Comparison of ENCODE assay signal across 7 cellular contexts in genomic region chr3:72722930-72723726, GRCh38.
DNase-seq lines count a peak whose midpoint lies in the region; ATAC-seq, FAIRE-seq and TF ChIP-seq lines count a peak whose summit lies in the region.

No MANE protein-coding gene starts in this region.

- H3K36me3 ChIP-seq in bronchial epithelial cell (ENCODE audit: control insufficient read depth, insufficient read depth, low read length) (no peaks in the 10 kb centered on the region), osteoblast (ENCODE audit: insufficient read depth, low read length) (no peaks in the 10 kb centered on the region)

- H3K4me3 ChIP-seq in bronchial epithelial cell (ENCODE audit: low read depth, low read length), result no peak overlapping the region
- H3K4me3 ChIP-seq in osteoblast (ENCODE audit: insufficient read depth, low read length), result no peak overlapping the region

- no peak overlapping the region for H2AFZ ChIP-seq in osteoblast (ENCODE audit: low read length)

- H3K27ac ChIP-seq in osteoblast (ENCODE audit: low read depth, low read length), result peak overlapping the region; percentile 31

- peak overlapping the region; percentile 47 for H3K4me2 ChIP-seq in osteoblast (ENCODE audit: insufficient read depth, low read length)

- no peaks in the 10 kb centered on the region for H4K20me1 ChIP-seq in osteoblast (ENCODE audit: insufficient read depth, low read length)

- no peaks in the 10 kb centered on the region for H3K9me3 ChIP-seq in osteoblast (ENCODE audit: low read depth, low read length)

- H3K27me3 ChIP-seq in bronchial epithelial cell (ENCODE audit: control insufficient read depth, insufficient read depth, low read length) (peaks cover 2% of the 10 kb centered on the region), osteoblast (ENCODE audit: insufficient read depth, low read length) (peaks cover 3% of the 10 kb centered on the region)

- H3K4me1 ChIP-seq in osteoblast (ENCODE audit: insufficient read depth, low read length), result peaks cover 9% of the 10 kb centered on the region

- no peaks in the 10 kb centered on the region for H3K79me2 ChIP-seq in osteoblast (ENCODE audit: insufficient read depth, low read length)

- DNase-seq in GM13977 (ENCODE audit: low spot score), result peak; percentile 59
- DNase-seq in bronchial epithelial cell (ENCODE audit: low read depth), result peak; percentile 68
- peak; percentile 95 for DNase-seq in osteoblast (ENCODE audit: insufficient read length, low spot score, missing footprints)
- DNase-seq in NCI-H2081 treated with DMSO at 0.1 percent for 48 hours (lab: John Stamatoyannopoulos, UW), result no peak
- no peak for DNase-seq in ACHN

- in situ Hi-C loops in GM13977 (cut with MboI; ENCODE audit: low pct_unique_long_range_greater_than_20kb, low sequenced_read_pairs, unreplicated experiment), result no loop called here
- in situ Hi-C loops in ACHN (cut with HindIII; ENCODE audit: low pct_ligation_motif_present, low pct_unique_long_range_greater_than_20kb, low sequenced_read_pairs), result no loop called here

- TF ChIP-seq CTCF in GM13977 (IDR thresholded peaks at IDR 0.05; ENCODE audit: extremely low read depth, insufficient read depth, missing control alignments) (no peak), bronchial epithelial cell (IDR thresholded peaks at IDR 0.05; ENCODE audit: insufficient read depth, low read length, severe bottlenecking) (no peak), osteoblast (IDR thresholded peaks at IDR 0.05; ENCODE audit: extremely low read depth, low read depth, low read length) (no peak)

- no peak for FAIRE-seq in bronchial epithelial cell (lab: Jason Lieb, UNC)

- ATAC-seq in HG03045 (IDR thresholded peaks at IDR 0.05; ENCODE audit: unreplicated experiment) (peak; percentile 50), HG03175 (IDR thresholded peaks at IDR 0.05; ENCODE audit: unreplicated experiment) (no peak)

Comparison
In these comparisons a context has a peak if more than half of its experiments do, and no peak if none do; other contexts are left out.
1. DNase-seq: peak in GM13977 (single experiment), bronchial epithelial cell (single experiment) and osteoblast (single experiment); none in NCI-H2081 treated with DMSO at 0.1 percent for 48 hours (single experiment) and ACHN (single experiment).